In the genomic region with DNA sequence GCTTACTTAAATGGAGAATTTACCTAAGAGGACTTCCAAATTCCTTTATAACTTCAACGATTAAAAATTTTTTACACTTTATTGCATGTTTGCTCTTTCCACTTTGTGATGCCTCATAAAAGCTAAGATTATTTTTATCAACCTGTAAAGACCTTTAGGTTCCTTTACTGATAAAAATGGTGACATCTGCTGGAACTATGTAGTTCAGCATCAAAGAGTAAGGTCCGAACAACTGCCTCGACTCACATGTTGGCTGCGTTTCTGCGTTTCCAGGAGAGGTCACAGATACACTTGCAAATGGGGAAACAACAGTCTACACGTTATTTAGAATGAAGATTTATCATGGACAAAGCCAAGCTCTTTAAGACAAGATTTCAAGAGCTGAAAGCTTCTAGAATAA, we compare ENCODE assay signal across 1 cellular context.
TF ChIP-seq lines count a peak whose summit lies in the region.

No MANE protein-coding gene starts in this region.

TF ChIP-seq in SK-N-SH, 30 proteins besides CTCF, POLR2A, EP300 and RAD21 (continued from another document):
- TF ChIP-seq, protein P1, sequence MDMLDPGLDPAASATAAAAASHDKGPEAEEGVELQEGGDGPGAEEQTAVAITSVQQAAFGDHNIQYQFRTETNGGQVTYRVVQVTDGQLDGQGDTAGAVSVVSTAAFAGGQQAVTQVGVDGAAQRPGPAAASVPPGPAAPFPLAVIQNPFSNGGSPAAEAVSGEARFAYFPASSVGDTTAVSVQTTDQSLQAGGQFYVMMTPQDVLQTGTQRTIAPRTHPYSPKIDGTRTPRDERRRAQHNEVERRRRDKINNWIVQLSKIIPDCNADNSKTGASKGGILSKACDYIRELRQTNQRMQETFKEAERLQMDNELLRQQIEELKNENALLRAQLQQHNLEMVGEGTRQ (IDR thresholded peaks at IDR 0.05; ENCODE audit: borderline replicate concordance, low read depth, low read length): no peak
- TF ChIP-seq NFIC (IDR thresholded peaks at IDR 0.05; ENCODE audit: borderline replicate concordance): no peak
- TF ChIP-seq POLR2AphosphoS5 (IDR thresholded peaks at IDR 0.05; ENCODE audit: low read depth, low read length): no peak
- TF ChIP-seq GATA2 (CRISPR knock-in tag; IDR thresholded peaks at IDR 0.05): no peak
- TF ChIP-seq TEAD4 (IDR thresholded peaks at IDR 0.05; ENCODE audit: borderline replicate concordance, insufficient read depth): no peak
- no peak for TF ChIP-seq SIN3A (IDR thresholded peaks at IDR 0.05; ENCODE audit: borderline replicate concordance, low read depth, low read length)
- TF ChIP-seq RFX5 (IDR thresholded peaks at IDR 0.05; ENCODE audit: low read length): no peak
TF ChIP-seq in SK-N-SH: peak in this region for 0.
